22 cellular contexts compared by ENCODE assay signal in the genomic region with DNA sequence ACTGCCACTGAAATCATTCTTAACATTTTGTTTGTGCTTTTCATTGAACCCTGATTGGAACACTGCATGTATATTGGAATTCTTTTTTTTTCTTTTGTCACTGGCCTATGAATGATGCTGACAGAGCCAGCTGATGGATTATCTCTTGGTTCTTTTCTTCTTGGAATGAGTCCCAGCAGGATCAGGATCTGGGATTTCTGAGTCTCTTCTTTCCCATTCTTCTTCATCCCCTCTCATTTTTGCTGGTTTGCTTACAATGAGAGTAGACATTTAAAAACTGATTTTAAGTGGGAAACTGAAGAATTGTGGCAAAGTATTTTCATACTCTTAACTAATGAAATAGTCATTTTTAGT.
"Had no signal": no experiment of that assay in that cellular context is flagged by ENCODE, and none has a peak within 500 bp of the region (broad histone marks: within the 10 kb centered on the region; RNA-seq: fewer than 3 reads in every experiment).

No MANE protein-coding gene starts in this region.

- H3K27me3 Mint-ChIP-seq: dendritic cell treated with granulocyte-macrophage colony-stimulating factor and Interleukin-4, amounts not matched to agents 40 ng/mL and 50 ng/mL, for 4 days; memory B cell; naive thymus-derived CD4-positive, alpha-beta T cell had no signal

- FAIRE-seq: urothelium cell line had no signal

- ATAC-seq: mucosa of descending colon; naive thymus-derived CD4-positive, alpha-beta T cell; stimulated activated naive CD8-positive, alpha-beta T cell treated with anti-CD3 and anti-CD28 coated beads, Interleukin-15, Interleukin-2, amounts not matched to agents 100 U/mL and 50 U/mL, for 24 hours had no signal

- H3K27ac Mint-ChIP-seq: dendritic cell treated with granulocyte-macrophage colony-stimulating factor and Interleukin-4, amounts not matched to agents 40 ng/mL and 50 ng/mL, for 4 days; memory B cell had no signal

- H3K27me3 ChIP-seq: cardiac muscle cell, heart left ventricle, tibial nerve had no signal

- H3K27ac ChIP-seq: tibial nerve, VCaP had no signal

- H3K4me3 ChIP-seq: cardiac muscle cell, heart left ventricle, mucosa of descending colon, tibial nerve had no signal

- H3K36me3 ChIP-seq: cardiac muscle cell had no signal

- H3K9me3 ChIP-seq: heart left ventricle, mucosa of descending colon, tibial nerve had no signal

- H3K9me3 Mint-ChIP-seq: activated naive CD4-positive, alpha-beta T cell treated with anti-CD3 and anti-CD28 coated beads, Interleukin-2, amount 50 U/mL, for 72 hours; dendritic cell treated with granulocyte-macrophage colony-stimulating factor and Interleukin-4, amounts not matched to agents 40 ng/mL and 50 ng/mL, for 4 days; memory B cell; naive thymus-derived CD4-positive, alpha-beta T cell had no signal

- DNase-seq: activated CD4-positive, CD25-positive, alpha-beta regulatory T cell treated with anti-CD3 and anti-CD28 coated beads, Interleukin-2, amount 50 U/mL, for 72 hours; activated CD8-positive, alpha-beta memory T cell treated with anti-CD3 and anti-CD28 coated beads for 24 hours; activated CD8-positive, alpha-beta memory T cell treated with anti-CD3 and anti-CD28 coated beads, Interleukin-2, amount 50 U/mL, for 48 hours; activated gamma-delta T cell; activated T-cell treated with anti-CD3 and anti-CD28 coated beads, Interleukin-2, amount 50 U/mL, for 48 hours; foreskin melanocyte; heart left ventricle; mucosa of descending colon; naive thymus-derived CD4-positive, alpha-beta T cell; posterior cingulate gyrus; stimulated activated CD4-positive, alpha-beta T cell treated with anti-CD3 and anti-CD28 coated beads, Interleukin-12 subunit alpha, Interleukin-12 subunit beta, amount 100 ng/mL, for 4 hours; stimulated activated CD4-positive, alpha-beta T cell treated with anti-CD3 and anti-CD28 coated beads, Interleukin-2, amount 100 ng/mL, for 24 hours; stimulated activated naive CD8-positive, alpha-beta T cell treated with anti-CD3 and anti-CD28 coated beads, Interleukin-15, Interleukin-2, amounts not matched to agents 100 U/mL and 50 U/mL, for 24 hours; SW 1271; T-helper 2 cell had no signal

- H3K4me3 Mint-ChIP-seq: dendritic cell treated with granulocyte-macrophage colony-stimulating factor and Interleukin-4, amounts not matched to agents 40 ng/mL and 50 ng/mL, for 4 days; memory B cell had no signal
